ENCODE assay signal across 21 cellular contexts in the genomic region with DNA sequence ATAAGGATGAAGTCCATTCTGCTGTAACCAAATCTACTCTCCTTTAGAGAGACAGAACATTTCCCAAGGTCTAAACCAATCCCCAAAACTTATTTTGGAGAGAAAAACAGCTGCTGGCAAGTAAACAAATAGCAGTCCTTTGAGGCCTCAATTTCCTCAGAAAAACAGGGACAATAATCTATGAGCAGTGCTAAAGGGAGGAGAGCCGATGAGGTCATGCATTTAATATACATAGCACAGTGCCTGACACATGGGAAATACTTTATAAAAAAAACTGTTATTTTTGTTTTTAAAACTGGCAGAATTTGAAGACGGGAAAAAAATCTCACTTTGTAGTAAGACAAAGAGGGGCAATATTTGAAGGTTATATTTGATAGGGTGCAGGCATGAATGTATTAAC.
"Had no signal": no experiment of that assay in that cellular context is flagged by ENCODE, and none has a peak within 500 bp of the region (broad histone marks: within the 10 kb centered on the region; RNA-seq: fewer than 3 reads in every experiment).

No MANE protein-coding gene starts in this region.

- H3K4me1 ChIP-seq: breast epithelium, lower lobe of right lung, psoas muscle, suprapubic skin had no signal

- ATAC-seq: activated CD4-positive, alpha-beta T cell treated with anti-CD3 and anti-CD28 coated beads for 36 hours; left cardiac atrium; lower lobe of right lung; naive thymus-derived CD4-positive, alpha-beta T cell; right cardiac atrium; stimulated activated memory B cell treated with anti-CD40 and anti-IgM and Interleukin-4, amounts not matched to agents 10 μg/mL and 1 μg/mL and 100 μg/mL, for 72 hours had no signal

- H3K27me3 ChIP-seq: breast epithelium, esophagus muscularis mucosa, heart left ventricle, stomach, suprapubic skin, tibial nerve had no signal

- H3K27ac ChIP-seq: breast epithelium, esophagus muscularis mucosa, heart left ventricle, lower lobe of right lung, psoas muscle, stomach, suprapubic skin, tibial nerve had no signal

- H3K36me3 ChIP-seq: breast epithelium, esophagus muscularis mucosa, heart left ventricle, lower lobe of right lung, stomach, suprapubic skin, tibial nerve had no signal

- H3K9me3 ChIP-seq: breast epithelium, esophagus muscularis mucosa, heart left ventricle, lower lobe of right lung, psoas muscle, stomach, suprapubic skin, tibial nerve had no signal

- DNase-seq: activated B cell treated with CpG ODN at 0.5 μM for 24 hours; activated CD4-positive, alpha-beta T cell treated with anti-CD3 and anti-CD28 coated beads for 36 hours; activated CD4-positive, alpha-beta T cell treated with anti-CD3 and anti-CD28 coated beads, Interleukin-2, amount 50 U/mL, for 4 hours; activated CD8-positive, alpha-beta memory T cell treated with anti-CD3 and anti-CD28 coated beads for 24 hours; activated CD8-positive, alpha-beta memory T cell treated with anti-CD3 and anti-CD28 coated beads, Interleukin-2, amount 50 U/mL, for 4 hours; activated naive CD4-positive, alpha-beta T cell; activated T-cell treated with anti-CD3 and anti-CD28 coated beads, Interleukin-2, amount 50 U/mL, for 24 hours; heart left ventricle; left cardiac atrium; lower lobe of right lung; naive thymus-derived CD4-positive, alpha-beta T cell; psoas muscle; right cardiac atrium; small intestine; stomach; T1000 had no signal

- H3K4me3 ChIP-seq: breast epithelium, esophagus muscularis mucosa, heart left ventricle, lower lobe of right lung, psoas muscle, stomach, suprapubic skin, tibial nerve had no signal
